In genomic region chr12:113149361-113150150, GRCh38 we compare ENCODE assay signal across 8 cellular contexts. TPM values are rescaled to one million over a fixed set of nuclear protein-coding genes. Genes with fewer than 3 reads are reported as not detected.
DNase-seq lines count a peak whose midpoint lies in the region; ATAC-seq and TF ChIP-seq lines count a peak whose summit lies in the region.

Gene CFAP73, plus strand, starts transcription at chr12:113149724. Its CDS starts 134 bp downstream, at chr12:113149858.

- peak within 1 kb of the TSS; percentile 35 for H3K27ac Mint-ChIP-seq in Caco-2 (ENCODE audit: unreplicated experiment)

- no peaks in the 10 kb centered on the region for H3K36me3 Mint-ChIP-seq in Caco-2 (ENCODE audit: insufficient read depth, unreplicated experiment)

- H3K27me3 Mint-ChIP-seq in Caco-2 (ENCODE audit: insufficient read depth, unreplicated experiment), result peaks cover 14% of the 10 kb centered on the region

- peaks cover 3% of the 10 kb centered on the region; the same call in 1 of the 2 replicates for H3K27me3 ChIP-seq in Caco-2 (replicated peaks; ENCODE audit: control insufficient read depth, insufficient read depth, low read length)

- POLR2A ChIA-PET in Caco-2 (lab: Charles Lee), result no interaction called here

- BruUV-seq in Caco-2 (replicated peaks; lab: Mats Ljungman, UMichigan), result no TSS peak

- H3K4me3 Mint-ChIP-seq in Caco-2 (ENCODE audit: unreplicated experiment), result no peak within 1 kb of the TSS

- no peak for ATAC-seq in GM18907 (IDR thresholded peaks at IDR 0.05; ENCODE audit: unreplicated experiment)
- no peak for ATAC-seq in GM18858 (IDR thresholded peaks at IDR 0.05; ENCODE audit: unreplicated experiment)

- H3K4me3 ChIP-seq in Caco-2 (ENCODE audit: low read depth, low read length), result no peak within 1 kb of the TSS

- intact Hi-C loops in Caco-2 (cut with micrococcal nuclease; ENCODE audit: unreplicated experiment), result no loop called here

- no peaks in the 10 kb centered on the region for H3K36me3 ChIP-seq in Caco-2 (ENCODE audit: control insufficient read depth, insufficient read depth, low read length)

- DNase-seq in Caco-2 (peak; percentile 91), LoVo (ENCODE audit: low spot score) (peak; percentile 59), SW480 (ENCODE audit: low spot score) (peak; percentile 87), fibroblast of the conjunctiva (ENCODE audit: low read depth) (peak; percentile 61), non-pigmented ciliary epithelial cell (ENCODE audit: low read depth) (peak; percentile 55)
- DNase-seq in stimulated activated CD4-positive, alpha-beta T cell treated with anti-CD3 and anti-CD28 coated beads, Interleukin-4, amount 100 ng/mL, for 1 hour, result no peak

- no peak for TF ChIP-seq CTCF in Caco-2 (IDR thresholded peaks at IDR 0.05; ENCODE audit: insufficient read depth in 1 of 2, low read depth in 1 of 2, low read length in 1 of 2, severe bottlenecking in 1 of 2, unreplicated experiment in 1 of 2)

- H3K4me1 Mint-ChIP-seq in Caco-2 (ENCODE audit: low read depth, unreplicated experiment), result no peaks in the 10 kb centered on the region

- H3K9me3 ChIP-seq in Caco-2, result no peaks in the 10 kb centered on the region

- CTCF ChIA-PET in Caco-2 (lab: Charles Lee), result interaction anchor here (0.6 to 1.1 kb wide), 2 partner anchors 20 to 32 kb away, joined by 3 to 4 read pairs; no protein-coding TSS in a partner anchor

- peaks cover 13% of the 10 kb centered on the region for H3K4me1 ChIP-seq in Caco-2

- no peaks in the 10 kb centered on the region for H3K9me3 Mint-ChIP-seq in Caco-2 (ENCODE audit: unreplicated experiment)

RNA-seq across cellular contexts. Expression of gene CFAP73, which starts in this region (rescaled TPM):
- 0.23 TPM in 1 of 2 replicates, not detected in the other for total RNA-seq in Caco-2 (2022)

Comparison
In these comparisons a context has a peak if more than half of its experiments do, and no peak if none do; other contexts are left out.
1. Peak in DNase-seq in Caco-2; RNA of the gene not detected or under 1 TPM.